ENCODE assay signal across 19 cellular contexts in the genomic region with DNA sequence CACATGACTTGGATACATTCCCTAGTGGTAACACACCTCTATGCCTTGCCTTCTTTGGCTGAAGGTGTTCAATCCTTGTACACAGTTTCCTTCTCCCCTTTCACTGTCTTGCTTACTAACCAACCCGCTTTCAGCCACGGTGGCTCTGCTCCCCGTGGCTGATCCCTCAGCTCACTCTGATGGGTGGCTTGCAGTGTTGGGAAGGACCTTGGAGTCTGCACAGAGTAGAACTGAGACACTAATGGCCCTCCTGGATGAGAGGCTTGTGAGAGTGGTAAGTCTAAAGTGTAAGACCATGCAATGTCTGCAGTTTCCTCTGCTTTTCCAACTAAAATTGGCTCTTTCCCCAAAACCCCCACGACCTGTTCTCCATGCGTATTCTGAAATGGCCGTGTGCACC.
"Had no signal": no experiment of that assay in that cellular context is flagged by ENCODE, and none has a peak within 500 bp of the region (broad histone marks: within the 10 kb centered on the region; RNA-seq: fewer than 3 reads in every experiment).

No MANE protein-coding gene starts in this region.

- H3K9me3 ChIP-seq: SK-N-SH had no signal

- DNase-seq: IMR-90, Karpas-422, KG1, MM.1S, NCI-H1092 treated with DMSO at 0.1 percent for 48 hours, NCI-H1436, NCI-H187 treated with DMSO at 0.1 percent for 48 hours, NCI-H2029 treated with DMSO at 0.1 percent for 48 hours, NCI-H226, NCI-H510A, NCI-H524 treated with DMSO at 0.1 percent for 48 hours, NCI-H774, Right ventricle myocardium superior, RPMI8226, SIG-M5, SK-N-SH, SW 1271, T-cell had no signal

- H3K27ac Mint-ChIP-seq: T-cell had no signal

- H3K4me1 Mint-ChIP-seq: T-cell had no signal

- ATAC-seq: HepG2, T-cell had no signal

- H3K4me3 Mint-ChIP-seq: T-cell had no signal

- H3K36me3 Mint-ChIP-seq: T-cell had no signal
